In genomic region chr19:1832046-1832663, GRCh38 we compare ENCODE assay signal across 1 cellular context.
TF ChIP-seq lines count a peak whose summit lies in the region.

No MANE protein-coding gene starts in this region.

TF ChIP-seq in HEK293, 187 proteins besides CTCF, POLR2A, EP300 and RAD21 (continued from another document):
- TF ChIP-seq ZNF654 (tag by site-specific recombination; IDR thresholded peaks at IDR 0.05; ENCODE audit: low read depth), result no peak
